ENCODE assay signal across 1 cellular context in the genomic region with DNA sequence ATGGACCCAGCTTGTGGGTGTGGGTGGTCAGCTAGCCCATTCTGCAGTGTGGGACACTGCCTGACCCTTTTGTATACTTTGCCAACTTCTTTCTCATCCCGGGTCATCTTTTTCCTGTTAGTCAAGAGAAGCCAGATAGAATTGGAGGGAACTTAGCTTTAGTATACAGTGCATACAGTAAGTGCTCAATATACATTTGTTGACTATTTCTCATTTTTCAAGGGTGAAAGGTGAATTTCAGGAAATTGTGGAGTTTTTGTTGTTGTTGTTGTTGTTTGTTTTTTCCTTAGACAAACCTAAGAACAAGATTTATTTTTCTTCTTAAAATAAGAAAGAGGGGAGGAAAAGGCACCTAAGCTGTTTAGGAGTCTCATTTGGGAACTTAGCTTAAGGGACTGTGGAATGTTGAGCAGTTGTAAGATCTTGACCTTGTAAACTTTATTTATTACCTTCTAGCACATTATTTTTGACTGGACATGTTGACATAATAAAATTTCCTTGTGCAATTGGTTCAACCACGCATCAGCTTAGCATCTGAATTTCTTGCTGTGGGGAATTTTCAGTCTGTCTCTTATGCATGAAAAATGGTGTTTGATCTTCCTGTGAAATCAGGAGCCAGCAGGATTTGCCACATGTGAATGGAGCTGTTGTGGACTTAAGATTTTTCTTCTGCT.
TF ChIP-seq lines count a peak whose summit lies in the region.

No MANE protein-coding gene starts in this region.

TF ChIP-seq in IMR-90, 13 proteins besides CTCF, POLR2A, EP300 and RAD21:
- TF ChIP-seq MAZ (IDR thresholded peaks at IDR 0.05; ENCODE audit: borderline replicate concordance, low read depth, low read length) (no peak), NFE2L2 (IDR thresholded peaks at IDR 0.05; ENCODE audit: low read depth, low read length) (no peak), RCOR1 (IDR thresholded peaks at IDR 0.05; ENCODE audit: insufficient replicate concordance, low read length) (no peak), CHD1 (IDR thresholded peaks at IDR 0.05; ENCODE audit: low read depth, low read length) (no peak), SMC3 (IDR thresholded peaks at IDR 0.05; ENCODE audit: low read depth, low read length) (no peak), MAFK (IDR thresholded peaks at IDR 0.05; ENCODE audit: low read depth, low read length) (no peak), FOS (IDR thresholded peaks at IDR 0.05; ENCODE audit: low read depth, low read length) (no peak), RFX5 (IDR thresholded peaks at IDR 0.05; ENCODE audit: low read depth, low read length) (no peak), MXI1 (IDR thresholded peaks at IDR 0.05; ENCODE audit: borderline replicate concordance, low read depth, low read length) (no peak), BHLHE40 (IDR thresholded peaks at IDR 0.05; ENCODE audit: low read depth, low read length) (no peak)
- TF ChIP-seq, protein P1, sequence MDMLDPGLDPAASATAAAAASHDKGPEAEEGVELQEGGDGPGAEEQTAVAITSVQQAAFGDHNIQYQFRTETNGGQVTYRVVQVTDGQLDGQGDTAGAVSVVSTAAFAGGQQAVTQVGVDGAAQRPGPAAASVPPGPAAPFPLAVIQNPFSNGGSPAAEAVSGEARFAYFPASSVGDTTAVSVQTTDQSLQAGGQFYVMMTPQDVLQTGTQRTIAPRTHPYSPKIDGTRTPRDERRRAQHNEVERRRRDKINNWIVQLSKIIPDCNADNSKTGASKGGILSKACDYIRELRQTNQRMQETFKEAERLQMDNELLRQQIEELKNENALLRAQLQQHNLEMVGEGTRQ (IDR thresholded peaks at IDR 0.05; ENCODE audit: low read depth, low read length): no peak
- TF ChIP-seq, protein P2, sequence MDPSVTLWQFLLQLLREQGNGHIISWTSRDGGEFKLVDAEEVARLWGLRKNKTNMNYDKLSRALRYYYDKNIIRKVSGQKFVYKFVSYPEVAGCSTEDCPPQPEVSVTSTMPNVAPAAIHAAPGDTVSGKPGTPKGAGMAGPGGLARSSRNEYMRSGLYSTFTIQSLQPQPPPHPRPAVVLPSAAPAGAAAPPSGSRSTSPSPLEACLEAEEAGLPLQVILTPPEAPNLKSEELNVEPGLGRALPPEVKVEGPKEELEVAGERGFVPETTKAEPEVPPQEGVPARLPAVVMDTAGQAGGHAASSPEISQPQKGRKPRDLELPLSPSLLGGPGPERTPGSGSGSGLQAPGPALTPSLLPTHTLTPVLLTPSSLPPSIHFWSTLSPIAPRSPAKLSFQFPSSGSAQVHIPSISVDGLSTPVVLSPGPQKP (IDR thresholded peaks at IDR 0.05; ENCODE audit: borderline replicate concordance, low read depth, low read length): no peak
